In the genomic region with DNA sequence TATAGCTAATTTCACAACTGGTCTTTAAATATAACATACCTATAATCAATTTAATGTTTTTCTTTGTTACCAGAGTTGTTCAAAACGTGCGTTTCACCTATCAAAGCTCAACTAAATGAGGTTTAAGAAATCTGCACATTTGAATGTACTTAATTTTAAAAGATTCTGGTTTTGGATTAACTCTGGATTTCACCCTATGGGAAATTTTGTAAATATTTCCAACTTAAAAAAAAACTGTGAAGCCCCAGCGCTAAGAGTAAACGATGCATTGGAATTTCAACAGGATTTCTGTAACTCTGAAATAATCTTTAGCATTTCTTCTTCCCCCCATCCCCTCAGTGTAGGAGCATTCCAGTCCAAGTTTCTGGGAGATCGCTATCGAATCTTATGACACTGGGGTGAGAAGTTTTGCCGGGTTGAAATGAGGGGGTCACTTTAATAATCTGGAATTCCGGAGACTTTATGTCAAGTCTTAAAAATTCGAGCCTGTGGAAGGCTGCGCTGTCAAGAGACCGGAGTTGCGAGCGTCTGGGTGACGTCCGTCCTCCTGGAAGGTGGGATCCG, we compare ENCODE assay signal across 8 cellular contexts. TPM values are rescaled to one million over a fixed set of nuclear protein-coding genes. Genes with fewer than 3 reads are reported as not detected.
DNase-seq lines count a peak whose midpoint lies in the region; ATAC-seq and TF ChIP-seq lines count a peak whose summit lies in the region.

No MANE protein-coding gene starts in this region.

- ATAC-seq in CD4-positive, alpha-beta T cell (ENCODE audit: poor library complexity): no peak
- ATAC-seq in GM18517 (IDR thresholded peaks at IDR 0.05; ENCODE audit: unreplicated experiment) (no peak), GM19324 (IDR thresholded peaks at IDR 0.05; ENCODE audit: low FRiP score, unreplicated experiment) (no peak), GM21723 (IDR thresholded peaks at IDR 0.05; ENCODE audit: unreplicated experiment) (no peak)

- no peaks in the 10 kb centered on the region for H4K20me1 ChIP-seq in OCI-LY1 (ENCODE audit: insufficient read depth, low read length)

- 3 to 21% methylated on average over 4 to 16 of the region's 16 CpGs for WGBS in endodermal cell (ENCODE audit: insufficient coverage in 1 of 2, insufficient read length in 1 of 2), 2 experiments

- peak overlapping the region; percentile 92 for H3K4me3 Mint-ChIP-seq in CD4-positive, alpha-beta T cell
- H3K4me3 Mint-ChIP-seq in endodermal cell: peak overlapping the region; percentile 97

- H3K4me3 ChIP-seq in OCI-LY1 (ENCODE audit: low read depth, low read length, poor library complexity, severe bottlenecking) (peak overlapping the region; percentile 96), endodermal cell (ENCODE audit: low read length) (peak overlapping the region; percentile 93), neuron (ENCODE audit: low read length) (peak overlapping the region; percentile 69)

- H3K36me3 ChIP-seq in OCI-LY1 (ENCODE audit: insufficient read depth, low read length) (no peaks in the 10 kb centered on the region), endodermal cell (ENCODE audit: control insufficient read depth, insufficient read depth, low read length) (peaks cover 4% of the 10 kb centered on the region), neuron (ENCODE audit: insufficient read depth, low read length) (no peaks in the 10 kb centered on the region)

- H3K4me1 ChIP-seq in OCI-LY1 (ENCODE audit: insufficient read depth, low read length, severe bottlenecking) (peaks cover 18% of the 10 kb centered on the region), endodermal cell (ENCODE audit: control insufficient read depth, insufficient read depth, low read length) (peaks cover 3% of the 10 kb centered on the region), neuron (ENCODE audit: insufficient read depth, low read length) (peaks cover 18% of the 10 kb centered on the region)

- H3K9me2 ChIP-seq in OCI-LY1 (ENCODE audit: low read depth, low read length): no peaks in the 10 kb centered on the region

- no peak for DNase-seq in CD4-positive, alpha-beta T cell
- DNase-seq in endodermal cell (no peak), midbrain (lab: John Stamatoyannopoulos, UW) (no peak)

- peak overlapping the region; percentile 93 for H3K4me2 ChIP-seq in OCI-LY1 (ENCODE audit: low read length)

- peaks cover 41% of the 10 kb centered on the region for H3K4me1 Mint-ChIP-seq in CD4-positive, alpha-beta T cell (ENCODE audit: low read depth)
- H3K4me1 Mint-ChIP-seq in endodermal cell: peaks cover 25% of the 10 kb centered on the region

- no peaks in the 10 kb centered on the region for H3K9me3 ChIP-seq in CD4-positive, alpha-beta T cell (ENCODE audit: control insufficient read depth, low read length)
- H3K9me3 ChIP-seq in OCI-LY1 (ENCODE audit: low read length): no peaks in the 10 kb centered on the region
- H3K9me3 ChIP-seq in endodermal cell (ENCODE audit: control insufficient read depth, low read length): peaks cover 21% of the 10 kb centered on the region
- peaks cover 7% of the 10 kb centered on the region for H3K9me3 ChIP-seq in neuron (ENCODE audit: low read length)

- H3K27me3 ChIP-seq in CD4-positive, alpha-beta T cell (ENCODE audit: control insufficient read depth, insufficient read depth, low read length): no peaks in the 10 kb centered on the region
- no peaks in the 10 kb centered on the region; the same call in 1 of the 2 replicates for H3K27me3 ChIP-seq in OCI-LY1 (ENCODE audit: insufficient read depth, low read length)
- no peaks in the 10 kb centered on the region for H3K27me3 ChIP-seq in endodermal cell (ENCODE audit: control insufficient read depth, insufficient read depth, low read length, poor library complexity, severe bottlenecking)
- H3K27me3 ChIP-seq in neuron (ENCODE audit: insufficient read depth, low read length): no peaks in the 10 kb centered on the region

- POLR2A ChIA-PET in CD4-positive, alpha-beta T cell (lab: Charles Lee): interaction anchor here (1.0 to 3.0 kb wide), 3 partner anchors 9 to 283 kb away, joined by 5 to 18 read pairs (median 16); a partner anchor contains a TSS

- peak overlapping the region; percentile 82 for H3K9ac ChIP-seq in OCI-LY1 (ENCODE audit: low read length)
- H3K9ac ChIP-seq in endodermal cell (ENCODE audit: extremely low read depth, low read length, poor library complexity, severe bottlenecking): peak overlapping the region; percentile 72

- no peak for TF ChIP-seq CTCF in CD4-positive, alpha-beta T cell (IDR thresholded peaks at IDR 0.05)
- TF ChIP-seq CTCF in OCI-LY1 (IDR thresholded peaks at IDR 0.05; ENCODE audit: low read length) (no peak), endodermal cell (conservative IDR thresholded peaks at IDR 0.05) (no peak)

- peak overlapping the region; percentile 79 for H3K27ac Mint-ChIP-seq in CD4-positive, alpha-beta T cell
- peak overlapping the region; percentile 90 for H3K27ac Mint-ChIP-seq in endodermal cell

- no peaks in the 10 kb centered on the region for H3F3A ChIP-seq in OCI-LY1 (ENCODE audit: insufficient read depth, low read length)

- peaks cover 16% of the 10 kb centered on the region for H3K36me3 Mint-ChIP-seq in CD4-positive, alpha-beta T cell (ENCODE audit: low read depth)
- H3K36me3 Mint-ChIP-seq in endodermal cell (ENCODE audit: low read depth): peaks cover 10% of the 10 kb centered on the region

- H3K27me3 Mint-ChIP-seq in CD4-positive, alpha-beta T cell: peaks cover 9% of the 10 kb centered on the region
- no peaks in the 10 kb centered on the region for H3K27me3 Mint-ChIP-seq in endodermal cell (ENCODE audit: insufficient read depth)

- CTCF ChIA-PET in CD4-positive, alpha-beta T cell (lab: Charles Lee): interaction anchor here (2.0 kb wide), 1 partner anchor 60 kb away, joined by 7 read pairs; no protein-coding TSS in a partner anchor

- peak overlapping the region; percentile 72 for H3K27ac ChIP-seq in CD4-positive, alpha-beta T cell (ENCODE audit: low read depth, low read length)
- H3K27ac ChIP-seq in OCI-LY1 (ENCODE audit: low read depth, low read length, poor library complexity, severe bottlenecking) (no peak overlapping the region), endodermal cell (ENCODE audit: low read depth, low read length) (peak overlapping the region; percentile 89)

- peaks cover 2% of the 10 kb centered on the region for H3K9me3 Mint-ChIP-seq in CD4-positive, alpha-beta T cell
- peaks cover 22% of the 10 kb centered on the region for H3K9me3 Mint-ChIP-seq in endodermal cell

- peak overlapping the region; percentile 5; the same call in 1 of the 2 replicates for H2AFZ ChIP-seq in OCI-LY1 (ENCODE audit: low read length)
- H2AFZ ChIP-seq in neuron (ENCODE audit: low read depth, low read length): peak overlapping the region; percentile 93

- H3K79me2 ChIP-seq in OCI-LY1 (ENCODE audit: insufficient read depth, low read length): 0 out of 2 replicates have a peak, but pooled peaks cover 4% of the 10 kb centered on the region

- intact Hi-C loops in CD4-positive, alpha-beta T cell (cut with DNase I, micrococcal nuclease): loop anchor here (5.0 to 10.0 kb wide), 6 partner anchors 81 to 1741 kb away; no protein-coding TSS in a partner anchor

RNA-seq across cellular contexts. Expression of a gene that starts 0.6 kb away (rescaled TPM):
- total RNA-seq in CD4-positive, alpha-beta T cell: 10 to 100 TPM; 75.5 to 80.3 TPM
- 100 to 1,000 TPM in 1 of 2 donors, 10 to 100 TPM in 1; 82.8 to 105 TPM for total RNA-seq in endodermal cell
- 33.1 TPM for polyA plus RNA-seq in endodermal cell (2013, experiment 1 of 2)
- 31.5 TPM for polyA plus RNA-seq in endodermal cell (2013, experiment 2 of 2)
